10 cellular contexts compared by ENCODE assay signal in genomic region chr11:13009476-13009920, GRCh38.
DNase-seq lines count a peak whose midpoint lies in the region; ATAC-seq and FAIRE-seq lines count a peak whose summit lies in the region.
"Had no signal": no experiment of that assay in that cellular context is flagged by ENCODE, and none has a peak within 500 bp of the region (broad histone marks: within the 10 kb centered on the region; RNA-seq: fewer than 3 reads in every experiment).

No MANE protein-coding gene starts in this region.

- no peak overlapping the region for H3K27ac ChIP-seq in SK-N-MC

- peak overlapping the region; percentile 48; the same call in 1 of the 2 replicates for H3K4me3 ChIP-seq in SK-N-MC
- H3K4me3 ChIP-seq in skeletal muscle cell (ENCODE audit: low read depth, low read length): peak overlapping the region; percentile 25

- peak; percentile 14 for DNase-seq in GM03348 (ENCODE audit: low spot score)
- DNase-seq in SK-N-MC (ENCODE audit: low read depth, low spot score): no peak
- peak; percentile 3 for DNase-seq in iPS DF 19.7 (ENCODE audit: low read depth, low spot score)
- DNase-seq in skeletal muscle cell (ENCODE audit: low read depth): no peak
- DNase-seq in midbrain (lab: John Stamatoyannopoulos, UW): no peak
- DNase-seq in GM19239 (ENCODE audit: insufficient read length, low spot score): no peak
- DNase-seq: naive B cell had no signal

- H3K36me3 ChIP-seq in SK-N-MC (ENCODE audit: insufficient read depth, low read length): no peaks in the 10 kb centered on the region

- ATAC-seq in GM18870 (IDR thresholded peaks at IDR 0.05; ENCODE audit: unreplicated experiment): no peak
- ATAC-seq in GM19397 (IDR thresholded peaks at IDR 0.05; ENCODE audit: unreplicated experiment): no peak

- no peak overlapping the region for H3K9ac ChIP-seq in SK-N-MC (ENCODE audit: insufficient read length)

- H3K9me3 ChIP-seq in SK-N-MC (ENCODE audit: low read depth, low read length): no peaks in the 10 kb centered on the region

- no peak for FAIRE-seq in GM19239 (lab: Jason Lieb, UNC)
- FAIRE-seq: RCC 7860 had no signal

Comparison
In these comparisons a context has a peak if more than half of its experiments do, and no peak if none do; other contexts are left out.
1. DNase-seq: peak in GM03348 (single experiment) and iPS DF 19.7 (single experiment); none in SK-N-MC (single experiment), skeletal muscle cell (single experiment), midbrain (single experiment) and GM19239 (single experiment).